ENCODE assay signal across 9 cellular contexts in the genomic region with DNA sequence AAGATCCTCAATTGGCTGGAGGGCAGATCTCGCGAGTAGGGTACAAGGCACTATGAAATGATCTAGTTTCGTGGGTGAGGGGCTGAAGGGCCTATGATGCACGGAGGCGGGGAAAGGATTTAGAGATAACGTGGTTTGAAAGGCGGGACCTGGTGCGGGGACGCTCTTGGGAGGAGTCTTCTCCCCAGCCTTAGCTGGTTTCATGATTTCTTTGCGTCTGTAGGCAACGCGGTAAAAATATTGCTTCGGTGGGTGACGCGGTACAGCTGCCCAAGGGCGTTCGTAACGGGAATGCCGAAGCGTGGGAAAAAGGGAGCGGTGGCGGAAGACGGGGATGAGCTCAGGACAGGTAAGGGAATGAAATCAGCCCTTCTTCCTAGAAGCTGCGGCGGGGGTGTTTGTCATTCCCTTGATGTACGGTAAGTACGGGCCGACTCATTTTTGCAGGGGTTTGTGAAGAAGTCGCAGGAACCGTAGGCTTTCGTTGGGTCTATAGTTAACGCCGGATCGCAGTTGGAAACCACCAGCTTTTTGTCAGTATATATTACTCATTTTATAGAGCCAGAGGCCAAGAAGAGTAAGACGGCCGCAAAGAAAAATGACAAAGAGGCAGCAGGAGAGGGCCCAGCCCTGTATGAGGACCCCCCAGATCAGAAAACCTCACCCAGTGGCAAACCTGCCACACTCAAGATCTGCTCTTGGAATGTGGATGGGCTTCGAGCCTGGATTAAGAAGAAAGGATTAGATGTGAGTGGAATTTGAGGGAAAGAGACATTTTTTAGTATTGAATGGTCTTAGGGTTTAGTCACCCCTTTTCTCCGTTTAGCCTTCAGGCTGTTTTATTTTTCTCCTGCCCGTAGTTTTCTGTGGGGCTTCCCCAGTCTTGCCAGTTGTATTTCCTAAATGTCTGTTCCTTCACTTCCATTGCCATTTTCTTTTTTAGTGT. TPM values are rescaled to one million over a fixed set of nuclear protein-coding genes. Genes with fewer than 3 reads are reported as not detected.
DNase-seq lines count a peak whose midpoint lies in the region; ATAC-seq and TF ChIP-seq lines count a peak whose summit lies in the region.
"Had no signal": no experiment of that assay in that cellular context is flagged by ENCODE, and none has a peak within 500 bp of the region (broad histone marks: within the 10 kb centered on the region; RNA-seq: fewer than 3 reads in every experiment).

No MANE protein-coding gene starts in this region.

- TF ChIP-seq CTCF in RWPE1 (conservative IDR thresholded peaks at IDR 0.05; ENCODE audit: low read depth) (no peak), neural progenitor cell (IDR thresholded peaks at IDR 0.05) (no peak)

- CTCF ChIA-PET in RWPE1 (lab: Yijun Ruan, JAX): interaction anchor here (0.6 to 1.3 kb wide), 2 partner anchors 167 to 516 kb away, joined by 4 read pairs; no protein-coding TSS in a partner anchor

- H3K9me3 Mint-ChIP-seq in neural progenitor cell: no peaks in the 10 kb centered on the region

- H3K36me3 Mint-ChIP-seq in neural progenitor cell: peaks cover 16% of the 10 kb centered on the region

- POLR2A ChIA-PET in RWPE1 (lab: Yijun Ruan, JAX; ENCODE audit: low non-redundant PET): interaction anchor here (1.1 to 2.2 kb wide), 3 partner anchors 14 to 112 kb away, joined by 3 to 9 read pairs (median 5); a partner anchor contains a TSS

- H3K4me1 Mint-ChIP-seq in neural progenitor cell: peaks cover 10% of the 10 kb centered on the region

- H3K4me3 Mint-ChIP-seq in neural progenitor cell: no peak overlapping the region

- H3K27me3 Mint-ChIP-seq in neural progenitor cell (ENCODE audit: insufficient read depth, low read depth): no peaks in the 10 kb centered on the region

- H3K4me1 ChIP-seq in neural progenitor cell: peaks cover 9% of the 10 kb centered on the region

- no peaks in the 10 kb centered on the region for H3K27me3 ChIP-seq in neural progenitor cell

- H3K9ac ChIP-seq in neural progenitor cell: peak overlapping the region; percentile 93

- peak overlapping the region; percentile 84 for H2AFZ ChIP-seq in neural progenitor cell (replicated peaks)

- no peak overlapping the region for H3K27ac Mint-ChIP-seq in neural progenitor cell

- DNase-seq in NCI-H187 (lab: John Stamatoyannopoulos, UW): peak; percentile 58 to 97
- DNase-seq in NCI-H187 treated with DMSO at 0.1 percent for 48 hours (lab: John Stamatoyannopoulos, UW): no peak
- DNase-seq in RWPE1 (ENCODE audit: low spot score): peak; percentile 76
- peak; percentile 55 for DNase-seq in epithelial cell of prostate (ENCODE audit: low read depth, low spot score)
- peak; percentile 86 for DNase-seq in neural progenitor cell (ENCODE audit: low spot score)
- DNase-seq in stimulated activated CD4-positive, alpha-beta T cell treated with anti-CD3 and anti-CD28 coated beads, Interleukin-15, amount 100 ng/mL, for 24 hours: no peak

- H4K20me1 ChIP-seq in neural progenitor cell (ENCODE audit: low read depth): peaks cover 10% of the 10 kb centered on the region

- H3K4me2 ChIP-seq in neural progenitor cell: peak overlapping the region; percentile 85

- peaks cover 7% of the 10 kb centered on the region for H3K36me3 ChIP-seq in neural progenitor cell

- peak overlapping the region; percentile 84 for H3K4me3 ChIP-seq in neural progenitor cell

- H3K9me3 ChIP-seq in neural progenitor cell (ENCODE audit: low read depth): no peaks in the 10 kb centered on the region

- peaks cover 59% of the 10 kb centered on the region for H3K79me2 ChIP-seq in neural progenitor cell (ENCODE audit: low read depth)

- peak overlapping the region; percentile 98 for H3K27ac ChIP-seq in RWPE1
- H3K27ac ChIP-seq in epithelial cell of prostate: peak overlapping the region; percentile 92
- H3K27ac ChIP-seq in neural progenitor cell: peak overlapping the region; percentile 99

- peaks cover 56% of the 10 kb centered on the region for H3F3A ChIP-seq in neural progenitor cell (ENCODE audit: low read depth)

- peak; percentile 48 for ATAC-seq in GM19452 (IDR thresholded peaks at IDR 0.05; ENCODE audit: unreplicated experiment)
- ATAC-seq in HG03457 (IDR thresholded peaks at IDR 0.05; ENCODE audit: unreplicated experiment): peak; percentile 32

RNA-seq across cellular contexts. Expression of a gene that starts 0.6 kb away (rescaled TPM):
- total RNA-seq in neural progenitor cell (ENCODE audit: low replicate concordance): 76.6 and 118 TPM in 2 replicates

RNA-seq across cellular contexts. Expression of a gene that starts 1.0 kb away (rescaled TPM):
- total RNA-seq in neural progenitor cell (ENCODE audit: low replicate concordance): 62.5 and 67.0 TPM in 2 replicates

RNA-seq across cellular contexts. Expression of a gene that starts 5.6 kb away (rescaled TPM):
- 24.1 and 35.3 TPM in 2 replicates for total RNA-seq in neural progenitor cell (ENCODE audit: low replicate concordance)

RNA-seq across cellular contexts. Expression of a gene that starts 13.6 kb away (rescaled TPM):
- 43.6 and 50.6 TPM in 2 replicates for total RNA-seq in neural progenitor cell (ENCODE audit: low replicate concordance)

RNA-seq across cellular contexts. Expression of a gene that starts 19.7 kb away (rescaled TPM):
- total RNA-seq in neural progenitor cell (ENCODE audit: low replicate concordance): 0.22 TPM in 1 of 2 replicates, not detected in the other
- total RNA-seq: Daoy had no signal

Comparison
In these comparisons a context has a peak if more than half of its experiments do, and no peak if none do; other contexts are left out.
1. DNase-seq: peak in NCI-H187 (2 of 2), RWPE1 (single experiment), epithelial cell of prostate (single experiment) and neural progenitor cell (single experiment); none in NCI-H187 treated with DMSO at 0.1 percent for 48 hours (single experiment) and stimulated activated CD4-positive, alpha-beta T cell treated with anti-CD3 and anti-CD28 coated beads, Interleukin-15, amount 100 ng/mL, for 24 hours (single experiment).
2. Peak in every context shown above with its lines, with median percentiles within 50 percentile points of each other: H3K27ac ChIP-seq.